Comparison of ENCODE assay signal across 19 cellular contexts in the genomic region with DNA sequence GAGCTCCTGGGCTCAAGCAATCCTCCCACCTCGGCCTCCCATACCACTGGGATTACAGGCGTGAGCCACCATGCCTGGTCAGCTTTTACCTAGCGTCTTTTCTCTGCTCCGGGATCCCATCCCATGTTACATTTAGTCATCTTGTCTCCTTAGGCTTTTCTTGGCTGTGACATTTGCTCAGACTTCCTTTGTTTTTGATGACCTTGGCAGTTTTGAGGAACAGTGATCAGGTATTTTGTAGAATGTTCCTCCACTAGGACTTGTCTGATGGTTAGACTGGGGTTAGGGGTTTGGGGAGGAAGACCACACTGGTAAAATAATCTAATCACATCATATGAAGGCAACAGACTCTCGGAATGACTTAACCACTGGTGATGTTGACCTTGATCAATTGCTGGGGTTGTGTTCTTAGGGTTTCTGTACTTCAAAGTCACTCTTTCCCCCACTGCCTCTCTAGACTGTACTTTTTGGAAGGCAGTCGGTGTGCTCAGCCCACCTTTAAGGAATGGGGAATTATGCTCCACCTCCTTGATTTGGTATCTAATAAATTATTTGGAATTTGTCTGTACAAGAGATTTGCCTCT. TPM values are rescaled to one million over a fixed set of nuclear protein-coding genes. Genes with fewer than 3 reads are reported as not detected.
DNase-seq lines count a peak whose midpoint lies in the region; ATAC-seq and TF ChIP-seq lines count a peak whose summit lies in the region.
"Had no signal": no experiment of that assay in that cellular context is flagged by ENCODE, and none has a peak within 500 bp of the region (broad histone marks: within the 10 kb centered on the region; RNA-seq: fewer than 3 reads in every experiment).

No MANE protein-coding gene starts in this region.

- no peak overlapping the region for H3K4me2 ChIP-seq in OCI-LY7 (ENCODE audit: low read length)

- peaks cover 26% of the 10 kb centered on the region for H3K36me3 Mint-ChIP-seq in activated CD4-positive, alpha-beta T cell treated with anti-CD3 and anti-CD28 coated beads, Interleukin-2, amount 10 ng/mL, durations not matched to agents 24 days and 14 days (ENCODE audit: low read depth)
- H3K36me3 Mint-ChIP-seq in activated CD8-positive, alpha-beta T cell treated with anti-CD3 and anti-CD28 coated beads for 36 hours (ENCODE audit: low read depth): peaks cover 74% of the 10 kb centered on the region
- H3K36me3 Mint-ChIP-seq in central memory CD8-positive, alpha-beta T cell (ENCODE audit: insufficient read depth): peaks cover 14% of the 10 kb centered on the region
- peaks cover 92% of the 10 kb centered on the region for H3K36me3 Mint-ChIP-seq in stimulated activated effector memory CD8-positive, alpha-beta T cell treated with anti-CD3 and anti-CD28 coated beads, Interleukin-12 subunit alpha, Interleukin-12 subunit beta, amount 100 ng/mL, for 72 hours

- peaks cover 65% of the 10 kb centered on the region for H3K4me1 Mint-ChIP-seq in activated CD4-positive, alpha-beta T cell treated with anti-CD3 and anti-CD28 coated beads, Interleukin-2, amount 10 ng/mL, durations not matched to agents 24 days and 14 days
- peaks cover 74% of the 10 kb centered on the region for H3K4me1 Mint-ChIP-seq in activated CD8-positive, alpha-beta T cell treated with anti-CD3 and anti-CD28 coated beads for 36 hours (ENCODE audit: low read depth)
- H3K4me1 Mint-ChIP-seq in central memory CD8-positive, alpha-beta T cell: peaks cover 25% of the 10 kb centered on the region
- H3K4me1 Mint-ChIP-seq in stimulated activated effector memory CD8-positive, alpha-beta T cell treated with anti-CD3 and anti-CD28 coated beads, Interleukin-12 subunit alpha, Interleukin-12 subunit beta, amount 100 ng/mL, for 72 hours: peaks cover 75% of the 10 kb centered on the region

- H3K4me3 Mint-ChIP-seq in activated CD4-positive, alpha-beta T cell treated with anti-CD3 and anti-CD28 coated beads, Interleukin-2, amount 10 ng/mL, durations not matched to agents 24 days and 14 days: no peak overlapping the region
- no peak overlapping the region for H3K4me3 Mint-ChIP-seq in activated CD8-positive, alpha-beta T cell treated with anti-CD3 and anti-CD28 coated beads for 36 hours
- H3K4me3 Mint-ChIP-seq in central memory CD8-positive, alpha-beta T cell: no peak overlapping the region
- peak overlapping the region; percentile 2 for H3K4me3 Mint-ChIP-seq in stimulated activated effector memory CD8-positive, alpha-beta T cell treated with anti-CD3 and anti-CD28 coated beads, Interleukin-12 subunit alpha, Interleukin-12 subunit beta, amount 100 ng/mL, for 72 hours
- H3K4me3 Mint-ChIP-seq: CD4-positive, alpha-beta memory T cell had no signal

- POLR2A ChIA-PET in activated CD8-positive, alpha-beta T cell treated with anti-CD3 and anti-CD28 coated beads for 36 hours (lab: Charles Lee): no interaction called here
- POLR2A ChIA-PET in OCI-LY7 (lab: Charles Lee): no interaction called here

- H3K27me3 Mint-ChIP-seq in activated CD4-positive, alpha-beta T cell treated with anti-CD3 and anti-CD28 coated beads, Interleukin-2, amount 10 ng/mL, durations not matched to agents 24 days and 14 days: peaks cover 4% of the 10 kb centered on the region
- H3K27me3 Mint-ChIP-seq in activated CD8-positive, alpha-beta T cell treated with anti-CD3 and anti-CD28 coated beads for 36 hours: no peaks in the 10 kb centered on the region
- no peaks in the 10 kb centered on the region for H3K27me3 Mint-ChIP-seq in central memory CD8-positive, alpha-beta T cell

- H3K4me3 ChIP-seq in left ventricle myocardium inferior (no peak overlapping the region), OCI-LY7 (ENCODE audit: low read depth, low read length, poor library complexity, severe bottlenecking) (no peak overlapping the region)

- H3K36me3 ChIP-seq in left ventricle myocardium inferior (peaks cover 32% of the 10 kb centered on the region), OCI-LY7 (ENCODE audit: insufficient read depth, low read length) (no peaks in the 10 kb centered on the region)
- H3K36me3 ChIP-seq: BE2C had no signal

- H3K4me1 ChIP-seq in left ventricle myocardium inferior (peaks cover 20% of the 10 kb centered on the region), OCI-LY7 (ENCODE audit: insufficient read depth, low read length, poor library complexity, severe bottlenecking) (no peaks in the 10 kb centered on the region)
- H3K4me1 ChIP-seq: BE2C had no signal

- H3K27ac Mint-ChIP-seq in activated CD4-positive, alpha-beta T cell treated with anti-CD3 and anti-CD28 coated beads, Interleukin-2, amount 10 ng/mL, durations not matched to agents 24 days and 14 days: peak overlapping the region; percentile 8
- peak overlapping the region; percentile 49 for H3K27ac Mint-ChIP-seq in activated CD8-positive, alpha-beta T cell treated with anti-CD3 and anti-CD28 coated beads for 36 hours
- H3K27ac Mint-ChIP-seq in central memory CD8-positive, alpha-beta T cell (ENCODE audit: low read depth): peak overlapping the region; percentile 44
- peak overlapping the region; percentile 18 for H3K27ac Mint-ChIP-seq in stimulated activated effector memory CD8-positive, alpha-beta T cell treated with anti-CD3 and anti-CD28 coated beads, Interleukin-12 subunit alpha, Interleukin-12 subunit beta, amount 100 ng/mL, for 72 hours
- H3K27ac Mint-ChIP-seq: CD4-positive, alpha-beta memory T cell had no signal

- no peak for TF ChIP-seq CTCF in activated CD8-positive, alpha-beta T cell treated with anti-CD3 and anti-CD28 coated beads for 36 hours (IDR thresholded peaks at IDR 0.05)
- TF ChIP-seq CTCF in left ventricle myocardium inferior (IDR thresholded peaks at IDR 0.05; ENCODE audit: borderline replicate concordance) (no peak), OCI-LY7 (conservative IDR thresholded peaks at IDR 0.05; ENCODE audit: low read length) (no peak)

- BruUV-seq in OCI-LY7 (replicated peaks; lab: Mats Ljungman, UMichigan): no TSS peak

- no peaks in the 10 kb centered on the region for H3K9me2 ChIP-seq in OCI-LY7 (ENCODE audit: insufficient read depth, low read length)

- CTCF ChIA-PET in activated CD8-positive, alpha-beta T cell treated with anti-CD3 and anti-CD28 coated beads for 36 hours (lab: Charles Lee): no interaction called here
- CTCF ChIA-PET in OCI-LY7 (lab: Charles Lee; ENCODE audit: unreplicated experiment): no interaction called here

- H3K9me3 ChIP-seq in left ventricle myocardium inferior (replicated peaks) (peaks cover 9% of the 10 kb centered on the region), OCI-LY7 (ENCODE audit: low read length) (no peaks in the 10 kb centered on the region)
- H3K9me3 ChIP-seq: BE2C had no signal

- H3K27ac ChIP-seq in left ventricle myocardium inferior (replicated peaks): no peak overlapping the region
- no peak overlapping the region for H3K27ac ChIP-seq in OCI-LY7 (ENCODE audit: low read depth, low read length, poor library complexity, severe bottlenecking)
- H3K27ac ChIP-seq: 22Rv1 had no signal

- no peak for ATAC-seq in activated CD8-positive, alpha-beta T cell treated with anti-CD3 and anti-CD28 coated beads for 36 hours
- ATAC-seq in central memory CD8-positive, alpha-beta T cell (replicated peaks; ENCODE audit: extremely low read depth, poor library complexity, severe bottlenecking): no peak
- ATAC-seq in stimulated activated effector memory CD8-positive, alpha-beta T cell treated with anti-CD3 and anti-CD28 coated beads, Interleukin-12 subunit alpha, Interleukin-12 subunit beta, amount 100 ng/mL, for 72 hours: peak; percentile 65
- ATAC-seq in HG02970 (IDR thresholded peaks at IDR 0.05; ENCODE audit: low FRiP score, unreplicated experiment): no peak
- ATAC-seq: HCT116 had no signal

- no peaks in the 10 kb centered on the region for H3K79me2 ChIP-seq in OCI-LY7 (ENCODE audit: insufficient read depth, low read depth, low read length)

- H2AFZ ChIP-seq in OCI-LY7 (ENCODE audit: low read length): no peak overlapping the region

- intact Hi-C loops in activated CD4-positive, alpha-beta T cell treated with anti-CD3 and anti-CD28 coated beads, Interleukin-2, amount 10 ng/mL, durations not matched to agents 24 days and 14 days (cut with micrococcal nuclease): loop anchor here (5.0 kb wide), 1 partner anchor 230 kb away; a partner anchor contains a TSS
- intact Hi-C loops in activated CD8-positive, alpha-beta T cell treated with anti-CD3 and anti-CD28 coated beads for 36 hours (cut with micrococcal nuclease): no loop called here
- intact Hi-C loops in left ventricle myocardium inferior (cut with micrococcal nuclease): no loop called here
- intact Hi-C loops in OCI-LY7 (cut with micrococcal nuclease; ENCODE audit: unreplicated experiment): no loop called here

- DNase-seq in activated CD4-positive, alpha-beta T cell treated with anti-CD3 and anti-CD28 coated beads, Interleukin-2, amount 10 ng/mL, durations not matched to agents 24 days and 14 days: no peak
- DNase-seq in activated CD4-positive, alpha-beta T cell treated with anti-CD3 and anti-CD28 coated beads for 4 hours: no peak
- DNase-seq in activated CD8-positive, alpha-beta T cell treated with anti-CD3 and anti-CD28 coated beads for 36 hours: no peak
- DNase-seq in central memory CD8-positive, alpha-beta T cell (ENCODE audit: low spot score in 2 of 2): no peak
- no peak for DNase-seq in stimulated activated effector memory CD8-positive, alpha-beta T cell treated with anti-CD3 and anti-CD28 coated beads, Interleukin-12 subunit alpha, Interleukin-12 subunit beta, amount 100 ng/mL, for 72 hours (ENCODE audit: low spot score in 2 of 2)
- no peak for DNase-seq in left ventricle myocardium inferior
- DNase-seq in OCI-LY7 (ENCODE audit: low spot score): no peak
- DNase-seq: BE2C; Calu3; CD4-positive, alpha-beta memory T cell; GF-D8; GOT3; NCI-H1105 treated with DMSO at 0.1 percent for 48 hours; NCI-H1694 treated with DMSO at 0.1 percent for 48 hours; NCI-H748 treated with DMSO at 0.1 percent for 48 hours; SHP77 had no signal

- peaks cover 2% of the 10 kb centered on the region for H3K9me3 Mint-ChIP-seq in activated CD4-positive, alpha-beta T cell treated with anti-CD3 and anti-CD28 coated beads, Interleukin-2, amount 10 ng/mL, durations not matched to agents 24 days and 14 days
- peaks cover 7% of the 10 kb centered on the region for H3K9me3 Mint-ChIP-seq in activated CD8-positive, alpha-beta T cell treated with anti-CD3 and anti-CD28 coated beads for 36 hours
- no peaks in the 10 kb centered on the region for H3K9me3 Mint-ChIP-seq in central memory CD8-positive, alpha-beta T cell
- H3K9me3 Mint-ChIP-seq in stimulated activated effector memory CD8-positive, alpha-beta T cell treated with anti-CD3 and anti-CD28 coated beads, Interleukin-12 subunit alpha, Interleukin-12 subunit beta, amount 100 ng/mL, for 72 hours: no peaks in the 10 kb centered on the region

- no peaks in the 10 kb centered on the region for H3K27me3 ChIP-seq in left ventricle myocardium inferior (ENCODE audit: low read depth)
- H3K27me3 ChIP-seq: BE2C had no signal

- no peaks in the 10 kb centered on the region for H4K20me1 ChIP-seq in OCI-LY7 (ENCODE audit: insufficient read depth, low read length)

RNA-seq across cellular contexts. Expression of a gene that starts 48.4 kb away (rescaled TPM):
- 21.5 and 21.6 TPM in 2 replicates for total RNA-seq in activated CD4-positive, alpha-beta T cell treated with anti-CD3 and anti-CD28 coated beads, Interleukin-2, amount 10 ng/mL, durations not matched to agents 24 days and 14 days
- total RNA-seq in activated CD8-positive, alpha-beta T cell treated with anti-CD3 and anti-CD28 coated beads for 36 hours: 10 to 100 TPM; 61.3 to 62.4 TPM
- total RNA-seq in left ventricle myocardium inferior (13.8 TPM), OCI-LY7 (2022) (not detected in 2 replicates)
- not detected in 2 replicates for total RNA-seq in OCI-LY7 (2014; rRNA removed; shearing (Covaris generic))

Comparison
In these comparisons a context has a peak if more than half of its experiments do, and no peak if none do; other contexts are left out.
1. RNA of a gene that starts 48.4 kb away (total RNA-seq): 61.3 to 62.4 TPM in activated CD8-positive, alpha-beta T cell treated with anti-CD3 and anti-CD28 coated beads for 36 hours, 21.5 to 21.6 TPM in activated CD4-positive, alpha-beta T cell treated with anti-CD3 and anti-CD28 coated beads, Interleukin-2, amount 10 ng/mL, durations not matched to agents 24 days and 14 days and 13.8 TPM in left ventricle myocardium inferior (single experiment); not detected in OCI-LY7; every median in the first group is over 10 times any median in the second.
2. Peak in every context shown above with its lines, with median percentiles within 50 percentile points of each other: H3K27ac Mint-ChIP-seq.